In genomic region chr1:178037510-178038253, GRCh38 we compare ENCODE assay signal across 8 cellular contexts. TPM values are rescaled to one million over a fixed set of nuclear protein-coding genes. Genes with fewer than 3 reads are reported as not detected.
DNase-seq lines count a peak whose midpoint lies in the region; ATAC-seq and TF ChIP-seq lines count a peak whose summit lies in the region.

No MANE protein-coding gene starts in this region.

- H3K4me1 Mint-ChIP-seq in dendritic cell treated with granulocyte-macrophage colony-stimulating factor and Interleukin-4, amounts not matched to agents 40 ng/mL and 50 ng/mL, for 4 days (ENCODE audit: low read depth): no peaks in the 10 kb centered on the region
- no peaks in the 10 kb centered on the region for H3K4me1 Mint-ChIP-seq in activated CD4-positive, alpha-beta T cell treated with anti-CD3 and anti-CD28 coated beads, Interleukin-2, amount 10 ng/mL, durations not matched to agents 24 days and 14 days

- peak overlapping the region; percentile 55 for H3K4me3 ChIP-seq in kidney epithelial cell (ENCODE audit: low read depth, low read length)
- H3K4me3 ChIP-seq in skin epidermis: peak overlapping the region; percentile 41 to 71 (median 55)

- no peaks in the 10 kb centered on the region for H3K9me3 Mint-ChIP-seq in dendritic cell treated with granulocyte-macrophage colony-stimulating factor and Interleukin-4, amounts not matched to agents 40 ng/mL and 50 ng/mL, for 4 days
- no peaks in the 10 kb centered on the region for H3K9me3 Mint-ChIP-seq in activated CD4-positive, alpha-beta T cell treated with anti-CD3 and anti-CD28 coated beads, Interleukin-2, amount 10 ng/mL, durations not matched to agents 24 days and 14 days

- peak; percentile 51 for DNase-seq in DMS153 treated with DMSO at 0.1 percent for 48 hours (lab: John Stamatoyannopoulos, UW; ENCODE audit: unreplicated experiment)
- peak; percentile 63 for DNase-seq in MV-4-11 (lab: John Stamatoyannopoulos, UW)
- no peak for DNase-seq in kidney epithelial cell (ENCODE audit: low read depth)
- no peak for DNase-seq in activated CD4-positive, alpha-beta T cell treated with anti-CD3 and anti-CD28 coated beads, Interleukin-2, amount 10 ng/mL, durations not matched to agents 24 days and 14 days
- DNase-seq in activated gamma-delta T cell treated with Interleukin-2 at 50 U/mL for 16 hours: no peak

- peaks cover 10% of the 10 kb centered on the region for H3K27me3 Mint-ChIP-seq in dendritic cell treated with granulocyte-macrophage colony-stimulating factor and Interleukin-4, amounts not matched to agents 40 ng/mL and 50 ng/mL, for 4 days
- peaks cover 4% of the 10 kb centered on the region for H3K27me3 Mint-ChIP-seq in activated CD4-positive, alpha-beta T cell treated with anti-CD3 and anti-CD28 coated beads, Interleukin-2, amount 10 ng/mL, durations not matched to agents 24 days and 14 days

- H3K27ac ChIP-seq in skin epidermis: peak overlapping the region in 20 of 21 experiments; percentile 18 to 87 (median 74)

- H3K36me3 Mint-ChIP-seq in dendritic cell treated with granulocyte-macrophage colony-stimulating factor and Interleukin-4, amounts not matched to agents 40 ng/mL and 50 ng/mL, for 4 days (ENCODE audit: low read depth): peaks cover 6% of the 10 kb centered on the region
- H3K36me3 Mint-ChIP-seq in activated CD4-positive, alpha-beta T cell treated with anti-CD3 and anti-CD28 coated beads, Interleukin-2, amount 10 ng/mL, durations not matched to agents 24 days and 14 days (ENCODE audit: low read depth): no peaks in the 10 kb centered on the region

- peak overlapping the region; percentile 91 for H3K4me3 Mint-ChIP-seq in dendritic cell treated with granulocyte-macrophage colony-stimulating factor and Interleukin-4, amounts not matched to agents 40 ng/mL and 50 ng/mL, for 4 days
- no peak overlapping the region for H3K4me3 Mint-ChIP-seq in activated CD4-positive, alpha-beta T cell treated with anti-CD3 and anti-CD28 coated beads, Interleukin-2, amount 10 ng/mL, durations not matched to agents 24 days and 14 days

- no peaks in the 10 kb centered on the region for H3K27me3 ChIP-seq in kidney epithelial cell (ENCODE audit: control insufficient read depth, insufficient read depth, low read length)

- peak; percentile 61 for TF ChIP-seq CTCF in kidney epithelial cell (IDR thresholded peaks at IDR 0.05; ENCODE audit: insufficient read depth, low read length, poor library complexity, severe bottlenecking)

- H3K36me3 ChIP-seq in kidney epithelial cell (ENCODE audit: control insufficient read depth, insufficient read depth, low read length): no peaks in the 10 kb centered on the region

- no peak for ATAC-seq in GM19455 (IDR thresholded peaks at IDR 0.05; ENCODE audit: unreplicated experiment)

- intact Hi-C loops in dendritic cell treated with granulocyte-macrophage colony-stimulating factor and Interleukin-4, amounts not matched to agents 40 ng/mL and 50 ng/mL, for 4 days (cut with micrococcal nuclease): loop anchor here (5.0 kb wide), 2 partner anchors 50 to 990 kb away; partner anchors contain the start of gene FAM20B
- intact Hi-C loops in activated CD4-positive, alpha-beta T cell treated with anti-CD3 and anti-CD28 coated beads, Interleukin-2, amount 10 ng/mL, durations not matched to agents 24 days and 14 days (cut with micrococcal nuclease): no loop called here

- peak overlapping the region; percentile 93 for H3K27ac Mint-ChIP-seq in dendritic cell treated with granulocyte-macrophage colony-stimulating factor and Interleukin-4, amounts not matched to agents 40 ng/mL and 50 ng/mL, for 4 days
- H3K27ac Mint-ChIP-seq in activated CD4-positive, alpha-beta T cell treated with anti-CD3 and anti-CD28 coated beads, Interleukin-2, amount 10 ng/mL, durations not matched to agents 24 days and 14 days: no peak overlapping the region

RNA-seq across cellular contexts. Expression of gene RASAL2, which starts 56.2 kb away (rescaled TPM):
- total RNA-seq in kidney epithelial cell: 18.3 and 20.8 TPM in 2 replicates
- not detected in 2 replicates for total RNA-seq in activated CD4-positive, alpha-beta T cell treated with anti-CD3 and anti-CD28 coated beads, Interleukin-2, amount 10 ng/mL, durations not matched to agents 24 days and 14 days

Comparison
In these comparisons a context has a peak if more than half of its experiments do, and no peak if none do; other contexts are left out.
1. DNase-seq: peak in DMS153 treated with DMSO at 0.1 percent for 48 hours (single experiment) and MV-4-11 (single experiment); none in kidney epithelial cell (single experiment), activated CD4-positive, alpha-beta T cell treated with anti-CD3 and anti-CD28 coated beads, Interleukin-2, amount 10 ng/mL, durations not matched to agents 24 days and 14 days (single experiment) and activated gamma-delta T cell treated with Interleukin-2 at 50 U/mL for 16 hours (single experiment).
2. RNA of gene RASAL2, which starts 56.2 kb away (total RNA-seq): 18.3 to 20.8 TPM in kidney epithelial cell; not detected in activated CD4-positive, alpha-beta T cell treated with anti-CD3 and anti-CD28 coated beads, Interleukin-2, amount 10 ng/mL, durations not matched to agents 24 days and 14 days; every median in the first group is over 10 times any median in the second.